8 cellular contexts compared by ENCODE assay signal in the genomic region with DNA sequence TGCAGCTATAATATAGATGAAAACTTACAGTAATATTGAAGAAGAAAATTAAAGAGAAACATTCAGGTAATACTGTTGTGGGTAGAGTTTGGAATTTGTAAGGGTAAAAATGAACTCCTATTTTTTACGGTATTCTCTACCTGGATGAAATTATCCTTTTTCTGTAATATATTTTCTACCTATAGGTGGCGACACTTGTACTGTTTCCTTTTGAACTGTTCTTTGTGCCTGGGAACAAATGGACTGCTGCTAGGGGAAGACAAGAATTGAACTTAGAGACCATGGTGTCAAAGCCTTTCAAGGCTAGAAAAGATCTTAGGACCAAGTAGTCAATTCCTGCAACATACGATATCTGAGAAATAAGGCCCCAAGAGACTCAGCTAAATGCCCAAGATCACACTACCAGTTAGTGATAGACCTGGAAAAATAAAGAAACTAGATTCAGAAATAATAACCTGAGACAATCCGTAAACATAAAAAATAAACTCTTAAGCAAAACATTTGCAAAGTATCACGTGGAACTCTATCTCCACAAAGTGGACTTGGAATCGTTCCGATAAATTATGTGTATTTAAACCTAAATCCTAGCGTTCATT.
A peak's percentile ranks its signal among the peaks of the same experiment; 100 is the strongest.
DNase-seq lines count a peak whose midpoint lies in the region; ATAC-seq and TF ChIP-seq lines count a peak whose summit lies in the region.

No MANE protein-coding gene starts in this region.

- H2AFZ ChIP-seq in OCI-LY7 (ENCODE audit: low read length), result no peak overlapping the region

- no peaks in the 10 kb centered on the region for H3K9me3 Mint-ChIP-seq in T-cell

- H3K79me2 ChIP-seq in OCI-LY7 (ENCODE audit: insufficient read depth, low read depth, low read length), result no peaks in the 10 kb centered on the region

- CTCF ChIA-PET in OCI-LY7 (lab: Charles Lee; ENCODE audit: unreplicated experiment) (no interaction called here), T-cell (lab: Charles Lee) (interaction anchor here (0.5 to 0.6 kb wide), 2 partner anchors 105 to 345 kb away, joined by 3 to 4 read pairs; no protein-coding TSS in a partner anchor)

- no peaks in the 10 kb centered on the region for H3K36me3 Mint-ChIP-seq in T-cell

- no peak overlapping the region for H3K27ac ChIP-seq in OCI-LY7 (ENCODE audit: low read depth, low read length, poor library complexity, severe bottlenecking)

- H3K27ac Mint-ChIP-seq in T-cell, result no peak overlapping the region

- ATAC-seq in GM21390 (IDR thresholded peaks at IDR 0.05; ENCODE audit: unreplicated experiment) (peak; percentile 72), GM19452 (IDR thresholded peaks at IDR 0.05; ENCODE audit: unreplicated experiment) (no peak), T-cell (replicated peaks in 1 of 4) (no peak)
- ATAC-seq in activated CD4-positive, CD25-positive, alpha-beta regulatory T cell treated with anti-CD3 and anti-CD28 coated beads, Interleukin-2, amount 50 U/mL, for 24 hours, result no peak

- no peaks in the 10 kb centered on the region for H3K4me1 Mint-ChIP-seq in T-cell

- no peaks in the 10 kb centered on the region for H3K4me1 ChIP-seq in OCI-LY7 (ENCODE audit: insufficient read depth, low read length, poor library complexity, severe bottlenecking)

- H3K36me3 ChIP-seq in OCI-LY7 (ENCODE audit: insufficient read depth, low read length), result no peaks in the 10 kb centered on the region

- intact Hi-C loops in OCI-LY7 (cut with micrococcal nuclease; ENCODE audit: unreplicated experiment), result loop anchor here (1.0 kb wide), 1 partner anchor 398 kb away; no protein-coding TSS in a partner anchor

- POLR2A ChIA-PET in OCI-LY7 (lab: Charles Lee), result interaction anchor here (0.6 to 1.0 kb wide), 3 partner anchors 12 to 403 kb away, joined by 3 read pairs; no protein-coding TSS in a partner anchor
- POLR2A ChIA-PET in T-cell (lab: Charles Lee), result no interaction called here

- no peaks in the 10 kb centered on the region for H3K9me3 ChIP-seq in OCI-LY7 (ENCODE audit: low read length)

- TF ChIP-seq CTCF in AG09319 (IDR thresholded peaks at IDR 0.05; ENCODE audit: low read depth, low read length), result peak; percentile 35
- peak; percentile 93 for TF ChIP-seq CTCF in OCI-LY7 (conservative IDR thresholded peaks at IDR 0.05; ENCODE audit: low read length)

- H3K27me3 Mint-ChIP-seq in T-cell, result no peaks in the 10 kb centered on the region

- H3K9me2 ChIP-seq in OCI-LY7 (ENCODE audit: insufficient read depth, low read length), result no peaks in the 10 kb centered on the region

- H4K20me1 ChIP-seq in OCI-LY7 (ENCODE audit: insufficient read depth, low read length), result no peaks in the 10 kb centered on the region

- DNase-seq in AG09319 (ENCODE audit: extremely low read depth, low read depth) (no peak), OCI-LY7 (ENCODE audit: low spot score) (peak; percentile 29), glomerular visceral epithelial cell (ENCODE audit: extremely low spot score) (peak; percentile 7), activated gamma-delta T cell treated with Interleukin-2 at 50 U/mL for 16 hours (no peak), T-cell (no peak)

- H3K4me3 ChIP-seq in OCI-LY7 (ENCODE audit: low read depth, low read length, poor library complexity, severe bottlenecking), result no peak overlapping the region

- H3K4me2 ChIP-seq in OCI-LY7 (ENCODE audit: low read length), result no peak overlapping the region

- no peak overlapping the region for H3K4me3 Mint-ChIP-seq in T-cell

- no TSS peak for BruUV-seq in OCI-LY7 (replicated peaks; lab: Mats Ljungman, UMichigan)

Comparison
In these comparisons a context has a peak if more than half of its experiments do, and no peak if none do; other contexts are left out.
1. DNase-seq: peak in OCI-LY7 (single experiment) and glomerular visceral epithelial cell (single experiment); none in AG09319 (single experiment), activated gamma-delta T cell treated with Interleukin-2 at 50 U/mL for 16 hours (single experiment) and T-cell (0 of 34).